ENCODE assay signal across 32 cellular contexts in genomic region chr20:59514554-59514953, GRCh38.
"Had no signal": no experiment of that assay in that cellular context is flagged by ENCODE, and none has a peak within 500 bp of the region (broad histone marks: within the 10 kb centered on the region; RNA-seq: fewer than 3 reads in every experiment).

No MANE protein-coding gene starts in this region.

- ATAC-seq: activated CD4-positive, alpha-beta T cell treated with anti-CD3 and anti-CD28 coated beads for 36 hours; activated CD8-positive, alpha-beta T cell treated with anti-CD3 and anti-CD28 coated beads for 36 hours; activated T-cell treated with anti-CD3 and anti-CD28 coated beads, Interleukin-2, amount 50 U/mL, for 4 hours; activated T-helper 17 cell treated with anti-CD3 and anti-CD28 coated beads, Interleukin-2, amount 50 U/mL, for 72 hours; foreskin keratinocyte; gastrocnemius medialis; heart left ventricle; T-helper 17 cell had no signal

- H3K4me3 Mint-ChIP-seq: activated CD4-positive, alpha-beta T cell treated with anti-CD3 and anti-CD28 coated beads for 36 hours; activated CD4-positive, alpha-beta T cell treated with anti-CD3 and anti-CD28 coated beads, Interleukin-2, amount 10 ng/mL, durations not matched to agents 7 days and 5 days; activated CD8-positive, alpha-beta T cell treated with anti-CD3 and anti-CD28 coated beads for 36 hours; activated naive CD8-positive, alpha-beta T cell; activated T-cell treated with anti-CD3 and anti-CD28 coated beads, Interleukin-2, amount 50 U/mL, for 4 hours; activated T-helper 17 cell treated with anti-CD3 and anti-CD28 coated beads, Interleukin-2, amount 50 U/mL, for 72 hours; central memory CD8-positive, alpha-beta T cell; dendritic cell treated with granulocyte-macrophage colony-stimulating factor and Interleukin-4, amounts not matched to agents 40 ng/mL and 50 ng/mL, for 4 days; T-helper 17 cell; T-helper 2 cell treated with Interferon-gamma antibody and Interleukin-4, amounts not matched to agents 5 μg/mL and 100 μg/mL, for 36 hours had no signal

- H3K27me3 ChIP-seq: brain microvascular endothelial cell, foreskin keratinocyte had no signal

- H3K4me3 ChIP-seq: coronary artery, gastrocnemius medialis, heart left ventricle had no signal

- H3K9me3 ChIP-seq: gastrocnemius medialis, heart left ventricle had no signal

- DNase-seq: activated CD4-positive, alpha-beta T cell treated with anti-CD3 and anti-CD28 coated beads for 36 hours; activated CD4-positive, alpha-beta T cell treated with anti-CD3 and anti-CD28 coated beads, Interleukin-2, amount 10 ng/mL, durations not matched to agents 7 days and 5 days; activated CD4-positive, alpha-beta T cell treated with anti-CD3 and anti-CD28 coated beads, Interleukin-2, amount 50 U/mL, for 4 hours; activated CD4-positive, CD25-positive, alpha-beta regulatory T cell; activated CD4-positive, CD25-positive, alpha-beta regulatory T cell treated with anti-CD3 and anti-CD28 coated beads, Interleukin-2, amount 50 U/mL, for 72 hours; activated CD8-positive, alpha-beta memory T cell treated with anti-CD3 and anti-CD28 coated beads for 24 hours; activated CD8-positive, alpha-beta T cell treated with anti-CD3 and anti-CD28 coated beads for 36 hours; activated effector memory CD4-positive, alpha-beta T cell treated with Interleukin-2 at 50 U/mL for 16 hours; activated gamma-delta T cell treated with Interleukin-2 at 50 U/mL for 16 hours; activated naive CD4-positive, alpha-beta T cell treated with anti-CD3 and anti-CD28 coated beads, Interleukin-2, amount 50 U/mL, for 16 hours; activated naive CD4-positive, alpha-beta T cell treated with Interleukin-2 at 50 U/mL for 16 hours; activated T-cell treated with anti-CD3 and anti-CD28 coated beads, Interleukin-2, amount 50 U/mL, for 4 hours; amniotic stem cell; anterior cingulate cortex; brain microvascular endothelial cell; dorsolateral prefrontal cortex; effector memory CD4-positive, alpha-beta T cell; foreskin keratinocyte; gastrocnemius medialis; glutamatergic neuron; heart left ventricle; T-helper 1 cell; T-helper 17 cell; T1000; WERI-Rb-1 had no signal

- H3K4me1 ChIP-seq: foreskin keratinocyte, gastrocnemius medialis had no signal

- H3K36me3 ChIP-seq: brain microvascular endothelial cell, gastrocnemius medialis, heart left ventricle, WERI-Rb-1 had no signal

- H3K9me3 Mint-ChIP-seq: activated CD4-positive, alpha-beta T cell treated with anti-CD3 and anti-CD28 coated beads, Interleukin-2, amount 10 ng/mL, durations not matched to agents 7 days and 5 days; activated CD8-positive, alpha-beta T cell treated with anti-CD3 and anti-CD28 coated beads for 36 hours; activated T-cell treated with anti-CD3 and anti-CD28 coated beads, Interleukin-2, amount 50 U/mL, for 4 hours; activated T-helper 17 cell treated with anti-CD3 and anti-CD28 coated beads, Interleukin-2, amount 50 U/mL, for 72 hours; central memory CD8-positive, alpha-beta T cell; dendritic cell treated with granulocyte-macrophage colony-stimulating factor and Interleukin-4, amounts not matched to agents 40 ng/mL and 50 ng/mL, for 4 days; endodermal cell; T-helper 2 cell treated with Interferon-gamma antibody and Interleukin-4, amounts not matched to agents 5 μg/mL and 100 μg/mL, for 36 hours had no signal

- H3K27ac ChIP-seq: brain microvascular endothelial cell, coronary artery, dorsolateral prefrontal cortex, foreskin keratinocyte, gastrocnemius medialis, heart left ventricle, WERI-Rb-1 had no signal

- H3K27ac Mint-ChIP-seq: activated CD4-positive, alpha-beta T cell treated with anti-CD3 and anti-CD28 coated beads for 36 hours; activated CD4-positive, alpha-beta T cell treated with anti-CD3 and anti-CD28 coated beads, Interleukin-2, amount 10 ng/mL, durations not matched to agents 7 days and 5 days; activated CD8-positive, alpha-beta T cell treated with anti-CD3 and anti-CD28 coated beads for 36 hours; activated naive CD8-positive, alpha-beta T cell; activated T-helper 17 cell treated with anti-CD3 and anti-CD28 coated beads, Interleukin-2, amount 50 U/mL, for 72 hours; dendritic cell treated with granulocyte-macrophage colony-stimulating factor and Interleukin-4, amounts not matched to agents 40 ng/mL and 50 ng/mL, for 4 days; endodermal cell; T-helper 17 cell; T-helper 2 cell treated with Interferon-gamma antibody and Interleukin-4, amounts not matched to agents 5 μg/mL and 100 μg/mL, for 36 hours had no signal

- H3K36me3 Mint-ChIP-seq: activated naive CD8-positive, alpha-beta T cell had no signal

- H3K4me1 Mint-ChIP-seq: activated CD4-positive, alpha-beta T cell treated with anti-CD3 and anti-CD28 coated beads for 36 hours; activated CD4-positive, alpha-beta T cell treated with anti-CD3 and anti-CD28 coated beads, Interleukin-2, amount 10 ng/mL, durations not matched to agents 7 days and 5 days; central memory CD8-positive, alpha-beta T cell had no signal
